1 cellular context compared by ENCODE assay signal in the genomic region with DNA sequence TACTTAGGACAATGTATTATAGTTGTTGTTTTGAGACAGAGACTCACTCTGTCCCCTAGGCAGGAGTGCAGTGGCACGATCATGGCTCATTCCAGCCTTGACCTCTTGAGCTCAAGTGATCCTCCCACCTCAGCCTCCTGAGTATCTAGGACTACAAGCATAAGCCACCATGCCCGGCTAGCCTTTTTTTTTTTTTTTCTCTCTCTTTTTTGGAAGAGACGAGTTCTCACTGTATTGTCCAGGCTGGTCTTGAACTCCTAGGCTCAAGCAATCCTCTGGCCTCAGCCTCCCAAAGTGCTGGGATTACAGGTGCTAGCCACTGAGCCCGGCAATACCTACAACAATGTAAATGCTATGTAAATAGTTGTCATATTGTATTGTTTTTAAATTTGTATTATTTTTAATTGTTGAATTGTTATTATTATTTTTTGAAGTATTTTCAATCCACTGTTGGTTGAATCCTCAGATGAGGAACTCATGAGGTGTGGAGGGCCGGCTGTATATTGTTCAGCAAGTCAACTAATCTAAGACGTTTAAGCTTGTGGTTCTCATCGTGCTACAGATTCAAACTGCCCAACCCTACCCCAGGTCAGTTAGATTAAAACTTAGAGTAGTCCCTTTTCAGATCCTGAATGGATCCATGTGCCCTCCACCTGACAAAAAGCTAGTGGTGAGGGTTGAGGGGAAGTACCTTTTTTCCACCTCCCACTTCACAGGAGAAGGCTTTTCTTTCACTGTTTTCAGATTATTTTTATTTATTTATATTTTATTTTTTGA.
TF ChIP-seq lines count a peak whose summit lies in the region.

No MANE protein-coding gene starts in this region.

TF ChIP-seq in K562, 482 proteins besides CTCF, POLR2A, EP300 and RAD21 (continues in another document):
- TF ChIP-seq L3MBTL2 (IDR thresholded peaks at IDR 0.05), result no peak
- TF ChIP-seq KAT2B (IDR thresholded peaks at IDR 0.05; ENCODE audit: low read depth, low read length), result no peak
- TF ChIP-seq ZNF184 (CRISPR knock-in tag; IDR thresholded peaks at IDR 0.05), result no peak
- TF ChIP-seq USF1 (CRISPR knock-in tag; IDR thresholded peaks at IDR 0.05), result 0 out of 2 replicates have a peak, but pooled peaks have one; percentile 26
- TF ChIP-seq NBN (IDR thresholded peaks at IDR 0.05; ENCODE audit: low read depth), result no peak
- no peak for TF ChIP-seq ZFPM2 (CRISPR knock-in tag; IDR thresholded peaks at IDR 0.05)
- peak; percentile 50; the same call in 1 of the 2 replicates for TF ChIP-seq ZNF143 (CRISPR knock-in tag; IDR thresholded peaks at IDR 0.05)
- TF ChIP-seq ERF (CRISPR knock-in tag; IDR thresholded peaks at IDR 0.05), result no peak
- no peak for TF ChIP-seq NCOA6 (IDR thresholded peaks at IDR 0.05)
- no peak for TF ChIP-seq CREM (IDR thresholded peaks at IDR 0.05; ENCODE audit: low read depth)
- TF ChIP-seq ZNF12 (CRISPR knock-in tag; IDR thresholded peaks at IDR 0.05), result no peak
- TF ChIP-seq ZNF140 (CRISPR knock-in tag; IDR thresholded peaks at IDR 0.05), result peak; percentile 9; the same call in 1 of the 2 replicates
- TF ChIP-seq CLOCK (CRISPR knock-in tag; IDR thresholded peaks at IDR 0.05; ENCODE audit: borderline replicate concordance), result no peak
- no peak for TF ChIP-seq KAT8 (IDR thresholded peaks at IDR 0.05; ENCODE audit: low read depth)
- no peak for TF ChIP-seq RBM25 (IDR thresholded peaks at IDR 0.05; ENCODE audit: low read depth, low read length, severe bottlenecking)
- TF ChIP-seq, protein P1, sequence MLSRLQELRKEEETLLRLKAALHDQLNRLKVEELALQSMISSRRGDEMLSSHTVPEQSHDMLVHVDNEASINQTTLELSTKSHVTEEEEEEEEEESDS (CRISPR knock-in tag; IDR thresholded peaks at IDR 0.05), result no peak
- TF ChIP-seq ZNF134 (CRISPR knock-in tag; conservative IDR thresholded peaks at IDR 0.05), result no peak
- TF ChIP-seq XRCC4 (IDR thresholded peaks at IDR 0.05; ENCODE audit: extremely low read depth, insufficient read depth, insufficient read length), result no peak
- 0 out of 2 replicates have a peak, but pooled peaks have one; percentile 33 for TF ChIP-seq MXI1 (IDR thresholded peaks at IDR 0.05; ENCODE audit: low read depth, low read length)
- TF ChIP-seq SRSF7 (optimal IDR thresholded peaks at IDR 0.05; ENCODE audit: low read depth, low read length), result no peak
- no peak for TF ChIP-seq ZNF695 (CRISPR knock-in tag; IDR thresholded peaks at IDR 0.05)
- TF ChIP-seq ZNF449 (CRISPR knock-in tag; IDR thresholded peaks at IDR 0.05), result no peak
- TF ChIP-seq THRAP3 (IDR thresholded peaks at IDR 0.05; ENCODE audit: borderline replicate concordance), result no peak
- TF ChIP-seq YY1 (IDR thresholded peaks at IDR 0.05; ENCODE audit: borderline replicate concordance in 1 of 3, control insufficient read depth in 1 of 3, extremely low read depth in 1 of 3, insufficient read depth in 3 of 3, insufficient read length in 1 of 3, insufficient replicate concordance in 2 of 3, low read depth in 1 of 3, low read length in 2 of 3), result no peak
- no peak for TF ChIP-seq PPARD (CRISPR knock-in tag; IDR thresholded peaks at IDR 0.05)
- no peak for TF ChIP-seq CREB3 (tag; conservative IDR thresholded peaks at IDR 0.05; ENCODE audit: low read depth)
- TF ChIP-seq MECOM (CRISPR knock-in tag; IDR thresholded peaks at IDR 0.05), result no peak; the same call in 1 of the 2 replicates
- no peak for TF ChIP-seq ATF7 (IDR thresholded peaks at IDR 0.05)
- no peak for TF ChIP-seq PHF21A (IDR thresholded peaks at IDR 0.05; ENCODE audit: borderline replicate concordance, low read depth)
- no peak for TF ChIP-seq RNF2 (IDR thresholded peaks at IDR 0.05)
- no peak for TF ChIP-seq THRB (CRISPR knock-in tag; conservative IDR thresholded peaks at IDR 0.05)
- no peak for TF ChIP-seq ZKSCAN8 (CRISPR knock-in tag; IDR thresholded peaks at IDR 0.05)
- no peak for TF ChIP-seq SLC30A9 (CRISPR knock-in tag; IDR thresholded peaks at IDR 0.05)
- 0 out of 2 replicates have a peak, but pooled peaks have one; percentile 27 for TF ChIP-seq FOXJ3 (CRISPR knock-in tag; IDR thresholded peaks at IDR 0.05)
- no peak for TF ChIP-seq ZNF347 (CRISPR knock-in tag; IDR thresholded peaks at IDR 0.05; ENCODE audit: low read depth)
- no peak for TF ChIP-seq SIN3A (IDR thresholded peaks at IDR 0.05; ENCODE audit: borderline replicate concordance in 2 of 2, control insufficient read depth in 1 of 2, low read depth in 2 of 2, low read length in 2 of 2)
- TF ChIP-seq, protein P2, sequence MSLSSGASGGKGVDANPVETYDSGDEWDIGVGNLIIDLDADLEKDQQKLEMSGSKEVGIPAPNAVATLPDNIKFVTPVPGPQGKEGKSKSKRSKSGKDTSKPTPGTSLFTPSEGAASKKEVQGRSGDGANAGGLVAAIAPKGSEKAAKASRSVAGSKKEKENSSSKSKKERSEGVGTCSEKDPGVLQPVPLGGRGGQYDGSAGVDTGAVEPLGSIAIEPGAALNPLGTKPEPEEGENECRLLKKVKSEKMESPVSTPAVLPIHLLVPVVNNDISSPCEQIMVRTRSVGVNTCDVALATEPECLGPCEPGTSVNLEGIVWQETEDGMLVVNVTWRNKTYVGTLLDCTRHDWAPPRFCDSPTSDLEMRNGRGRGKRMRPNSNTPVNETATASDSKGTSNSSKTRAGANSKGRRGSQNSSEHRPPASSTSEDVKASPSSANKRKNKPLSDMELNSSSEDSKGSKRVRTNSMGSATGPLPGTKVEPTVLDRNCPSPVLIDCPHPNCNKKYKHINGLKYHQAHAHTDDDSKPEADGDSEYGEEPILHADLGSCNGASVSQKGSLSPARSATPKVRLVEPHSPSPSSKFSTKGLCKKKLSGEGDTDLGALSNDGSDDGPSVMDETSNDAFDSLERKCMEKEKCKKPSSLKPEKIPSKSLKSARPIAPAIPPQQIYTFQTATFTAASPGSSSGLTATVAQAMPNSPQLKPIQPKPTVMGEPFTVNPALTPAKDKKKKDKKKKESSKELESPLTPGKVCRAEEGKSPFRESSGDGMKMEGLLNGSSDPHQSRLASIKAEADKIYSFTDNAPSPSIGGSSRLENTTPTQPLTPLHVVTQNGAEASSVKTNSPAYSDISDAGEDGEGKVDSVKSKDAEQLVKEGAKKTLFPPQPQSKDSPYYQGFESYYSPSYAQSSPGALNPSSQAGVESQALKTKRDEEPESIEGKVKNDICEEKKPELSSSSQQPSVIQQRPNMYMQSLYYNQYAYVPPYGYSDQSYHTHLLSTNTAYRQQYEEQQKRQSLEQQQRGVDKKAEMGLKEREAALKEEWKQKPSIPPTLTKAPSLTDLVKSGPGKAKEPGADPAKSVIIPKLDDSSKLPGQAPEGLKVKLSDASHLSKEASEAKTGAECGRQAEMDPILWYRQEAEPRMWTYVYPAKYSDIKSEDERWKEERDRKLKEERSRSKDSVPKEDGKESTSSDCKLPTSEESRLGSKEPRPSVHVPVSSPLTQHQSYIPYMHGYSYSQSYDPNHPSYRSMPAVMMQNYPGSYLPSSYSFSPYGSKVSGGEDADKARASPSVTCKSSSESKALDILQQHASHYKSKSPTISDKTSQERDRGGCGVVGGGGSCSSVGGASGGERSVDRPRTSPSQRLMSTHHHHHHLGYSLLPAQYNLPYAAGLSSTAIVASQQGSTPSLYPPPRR (CRISPR knock-in tag; IDR thresholded peaks at IDR 0.05; ENCODE audit: borderline replicate concordance), result 0 out of 2 replicates have a peak, but pooled peaks have one; percentile 71
- no peak for TF ChIP-seq ZNF551 (CRISPR knock-in tag; IDR thresholded peaks at IDR 0.05)
- TF ChIP-seq FOXO4 (CRISPR knock-in tag; IDR thresholded peaks at IDR 0.05), result no peak
- TF ChIP-seq GABPB1 (CRISPR knock-in tag; IDR thresholded peaks at IDR 0.05), result no peak
- TF ChIP-seq ADNP (tag; IDR thresholded peaks at IDR 0.05), result no peak
- TF ChIP-seq ZNF75A (CRISPR knock-in tag; IDR thresholded peaks at IDR 0.05), result no peak
- 0 out of 2 replicates have a peak, but pooled peaks have one; percentile 29 for TF ChIP-seq ZNF644 (tag; IDR thresholded peaks at IDR 0.05; ENCODE audit: low read depth)
- TF ChIP-seq TEAD1 (CRISPR knock-in tag; IDR thresholded peaks at IDR 0.05), result peak in 1 of 2 experiments; percentile 74; a peak in 1 of 4 replicates
- TF ChIP-seq JUN (IDR thresholded peaks at IDR 0.05; ENCODE audit: borderline replicate concordance, low read depth, low read length), result no peak
- TF ChIP-seq JUN (CRISPR knock-in tag; IDR thresholded peaks at IDR 0.05; ENCODE audit: borderline replicate concordance), result no peak
